In genomic region chr10:124476043-124476725, GRCh38 we compare ENCODE assay signal across 1 cellular context.
TF ChIP-seq lines count a peak whose summit lies in the region.

No MANE protein-coding gene starts in this region.

TF ChIP-seq in HepG2, 621 proteins besides CTCF, POLR2A, EP300 and RAD21 (continued from another document and continues in another):
- TF ChIP-seq SIN3A (IDR thresholded peaks at IDR 0.05; ENCODE audit: borderline replicate concordance, low read depth, low read length) (peak; percentile 43; the same call in 1 of the 2 replicates), REST (IDR thresholded peaks at IDR 0.05; ENCODE audit: borderline replicate concordance in 1 of 2, low read depth in 1 of 2, low read length in 2 of 2) (no peak), CCDC6 (CRISPR knock-in tag; IDR thresholded peaks at IDR 0.05) (no peak), HDAC1 (CRISPR knock-in tag; IDR thresholded peaks at IDR 0.05) (0 out of 2 replicates have a peak, but pooled peaks have one; percentile 52), PAF1 (CRISPR knock-in tag; IDR thresholded peaks at IDR 0.05) (no peak), EHMT2 (IDR thresholded peaks at IDR 0.05; ENCODE audit: borderline replicate concordance, low read depth, low read length) (no peak), CBFB (CRISPR knock-in tag; IDR thresholded peaks at IDR 0.05) (0 out of 2 replicates have a peak, but pooled peaks have one; percentile 48), SP5 (CRISPR knock-in tag; IDR thresholded peaks at IDR 0.05; ENCODE audit: borderline replicate concordance, low read depth) (0 out of 2 replicates have a peak, but pooled peaks have one; percentile 14), FOXO1 (CRISPR knock-in tag; IDR thresholded peaks at IDR 0.05) (peak; percentile 70), PITX1 (CRISPR knock-in tag; IDR thresholded peaks at IDR 0.05) (peak; percentile 32; the same call in 1 of the 2 replicates), SMYD3 (CRISPR knock-in tag; IDR thresholded peaks at IDR 0.05) (no peak), KAT2B (IDR thresholded peaks at IDR 0.05; ENCODE audit: borderline replicate concordance, low read depth, low read length) (no peak), ZBTB25 (CRISPR knock-in tag; IDR thresholded peaks at IDR 0.05) (0 out of 2 replicates have a peak, but pooled peaks have one; percentile 23), ZNF687 (CRISPR knock-in tag; IDR thresholded peaks at IDR 0.05) (peak; percentile 75), THAP11 (CRISPR knock-in tag; IDR thresholded peaks at IDR 0.05) (peak; percentile 67), ATRX (CRISPR knock-in tag; IDR thresholded peaks at IDR 0.05; ENCODE audit: borderline replicate concordance) (no peak), ZNF18 (CRISPR knock-in tag; IDR thresholded peaks at IDR 0.05; ENCODE audit: insufficient replicate concordance) (no peak), ZNF329 (CRISPR knock-in tag; IDR thresholded peaks at IDR 0.05; ENCODE audit: low read depth) (no peak), RNF2 (conservative IDR thresholded peaks at IDR 0.05; ENCODE audit: low read depth) (no peak; the same call in 1 of the 2 replicates), ZNF614 (CRISPR knock-in tag; IDR thresholded peaks at IDR 0.05; ENCODE audit: borderline replicate concordance) (peak; percentile 57; the same call in 1 of the 2 replicates), KDM4B (CRISPR knock-in tag; IDR thresholded peaks at IDR 0.05) (no peak), ATM (IDR thresholded peaks at IDR 0.05; ENCODE audit: borderline replicate concordance) (no peak), SRY (CRISPR knock-in tag; IDR thresholded peaks at IDR 0.05) (no peak), ZBTB7B (CRISPR knock-in tag; IDR thresholded peaks at IDR 0.05) (peak; percentile 39; the same call in 1 of the 2 replicates), SKI (IDR thresholded peaks at IDR 0.05; ENCODE audit: partially characterized antibody) (peak; percentile 70), ZNF331 (CRISPR knock-in tag; IDR thresholded peaks at IDR 0.05) (peak; percentile 36; the same call in 1 of the 2 replicates), NFIC (IDR thresholded peaks at IDR 0.05; ENCODE audit: low read length) (no peak), ATF7 (IDR thresholded peaks at IDR 0.05) (no peak), ATF7 (CRISPR knock-in tag; IDR thresholded peaks at IDR 0.05) (peak; percentile 39; the same call in 1 of the 2 replicates), GFI1 (CRISPR knock-in tag; IDR thresholded peaks at IDR 0.05; ENCODE audit: borderline replicate concordance) (no peak), ASH2L (IDR thresholded peaks at IDR 0.05; ENCODE audit: insufficient read length, low read depth, low read length) (peak; percentile 70), NCOA2 (CRISPR knock-in tag; IDR thresholded peaks at IDR 0.05) (peak; percentile 49), ZNF639 (CRISPR knock-in tag; conservative IDR thresholded peaks at IDR 0.05) (no peak), KMT2B (CRISPR knock-in tag; IDR thresholded peaks at IDR 0.05) (0 out of 2 replicates have a peak, but pooled peaks have one; percentile 14)
- TF ChIP-seq, protein P1, sequence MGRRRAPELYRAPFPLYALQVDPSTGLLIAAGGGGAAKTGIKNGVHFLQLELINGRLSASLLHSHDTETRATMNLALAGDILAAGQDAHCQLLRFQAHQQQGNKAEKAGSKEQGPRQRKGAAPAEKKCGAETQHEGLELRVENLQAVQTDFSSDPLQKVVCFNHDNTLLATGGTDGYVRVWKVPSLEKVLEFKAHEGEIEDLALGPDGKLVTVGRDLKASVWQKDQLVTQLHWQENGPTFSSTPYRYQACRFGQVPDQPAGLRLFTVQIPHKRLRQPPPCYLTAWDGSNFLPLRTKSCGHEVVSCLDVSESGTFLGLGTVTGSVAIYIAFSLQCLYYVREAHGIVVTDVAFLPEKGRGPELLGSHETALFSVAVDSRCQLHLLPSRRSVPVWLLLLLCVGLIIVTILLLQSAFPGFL (CRISPR knock-in tag; IDR thresholded peaks at IDR 0.05): no peak
- TF ChIP-seq, protein P2, sequence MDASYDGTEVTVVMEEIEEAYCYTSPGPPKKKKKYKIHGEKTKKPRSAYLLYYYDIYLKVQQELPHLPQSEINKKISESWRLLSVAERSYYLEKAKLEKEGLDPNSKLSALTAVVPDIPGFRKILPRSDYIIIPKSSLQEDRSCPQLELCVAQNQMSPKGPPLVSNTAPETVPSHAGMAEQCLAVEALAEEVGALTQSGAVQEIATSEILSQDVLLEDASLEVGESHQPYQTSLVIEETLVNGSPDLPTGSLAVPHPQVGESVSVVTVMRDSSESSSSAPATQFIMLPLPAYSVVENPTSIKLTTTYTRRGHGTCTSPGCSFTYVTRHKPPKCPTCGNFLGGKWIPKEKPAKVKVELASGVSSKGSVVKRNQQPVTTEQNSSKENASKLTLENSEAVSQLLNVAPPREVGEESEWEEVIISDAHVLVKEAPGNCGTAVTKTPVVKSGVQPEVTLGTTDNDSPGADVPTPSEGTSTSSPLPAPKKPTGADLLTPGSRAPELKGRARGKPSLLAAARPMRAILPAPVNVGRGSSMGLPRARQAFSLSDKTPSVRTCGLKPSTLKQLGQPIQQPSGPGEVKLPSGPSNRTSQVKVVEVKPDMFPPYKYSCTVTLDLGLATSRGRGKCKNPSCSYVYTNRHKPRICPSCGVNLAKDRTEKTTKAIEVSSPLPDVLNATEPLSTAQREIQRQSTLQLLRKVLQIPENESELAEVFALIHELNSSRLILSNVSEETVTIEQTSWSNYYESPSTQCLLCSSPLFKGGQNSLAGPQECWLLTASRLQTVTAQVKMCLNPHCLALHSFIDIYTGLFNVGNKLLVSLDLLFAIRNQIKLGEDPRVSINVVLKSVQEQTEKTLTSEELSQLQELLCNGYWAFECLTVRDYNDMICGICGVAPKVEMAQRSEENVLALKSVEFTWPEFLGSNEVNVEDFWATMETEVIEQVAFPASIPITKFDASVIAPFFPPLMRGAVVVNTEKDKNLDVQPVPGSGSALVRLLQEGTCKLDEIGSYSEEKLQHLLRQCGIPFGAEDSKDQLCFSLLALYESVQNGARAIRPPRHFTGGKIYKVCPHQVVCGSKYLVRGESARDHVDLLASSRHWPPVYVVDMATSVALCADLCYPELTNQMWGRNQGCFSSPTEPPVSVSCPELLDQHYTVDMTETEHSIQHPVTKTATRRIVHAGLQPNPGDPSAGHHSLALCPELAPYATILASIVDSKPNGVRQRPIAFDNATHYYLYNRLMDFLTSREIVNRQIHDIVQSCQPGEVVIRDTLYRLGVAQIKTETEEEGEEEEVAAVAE (CRISPR knock-in tag; IDR thresholded peaks at IDR 0.05; ENCODE audit: borderline replicate concordance): no peak
- TF ChIP-seq, protein P3, sequence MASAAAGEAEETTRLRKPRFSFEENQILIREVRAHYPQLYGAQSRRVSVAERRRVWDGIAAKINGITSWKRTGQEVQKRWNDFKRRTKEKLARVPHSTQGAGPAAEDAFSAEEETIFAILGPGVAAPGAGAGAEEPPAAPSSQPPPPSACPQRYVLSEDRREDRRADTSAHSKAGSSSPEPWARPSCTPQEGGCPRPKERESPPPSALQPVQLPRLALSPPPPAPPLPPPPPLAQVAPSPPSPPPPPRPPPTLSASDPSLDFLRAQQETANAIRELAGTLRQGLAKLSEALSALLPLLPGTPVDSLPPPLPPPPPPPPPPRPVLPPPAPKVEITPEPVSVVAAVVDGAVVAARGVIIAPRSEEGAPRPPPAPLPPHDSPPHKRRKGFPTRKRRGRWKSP (CRISPR knock-in tag; IDR thresholded peaks at IDR 0.05): no peak
- TF ChIP-seq, protein P4, sequence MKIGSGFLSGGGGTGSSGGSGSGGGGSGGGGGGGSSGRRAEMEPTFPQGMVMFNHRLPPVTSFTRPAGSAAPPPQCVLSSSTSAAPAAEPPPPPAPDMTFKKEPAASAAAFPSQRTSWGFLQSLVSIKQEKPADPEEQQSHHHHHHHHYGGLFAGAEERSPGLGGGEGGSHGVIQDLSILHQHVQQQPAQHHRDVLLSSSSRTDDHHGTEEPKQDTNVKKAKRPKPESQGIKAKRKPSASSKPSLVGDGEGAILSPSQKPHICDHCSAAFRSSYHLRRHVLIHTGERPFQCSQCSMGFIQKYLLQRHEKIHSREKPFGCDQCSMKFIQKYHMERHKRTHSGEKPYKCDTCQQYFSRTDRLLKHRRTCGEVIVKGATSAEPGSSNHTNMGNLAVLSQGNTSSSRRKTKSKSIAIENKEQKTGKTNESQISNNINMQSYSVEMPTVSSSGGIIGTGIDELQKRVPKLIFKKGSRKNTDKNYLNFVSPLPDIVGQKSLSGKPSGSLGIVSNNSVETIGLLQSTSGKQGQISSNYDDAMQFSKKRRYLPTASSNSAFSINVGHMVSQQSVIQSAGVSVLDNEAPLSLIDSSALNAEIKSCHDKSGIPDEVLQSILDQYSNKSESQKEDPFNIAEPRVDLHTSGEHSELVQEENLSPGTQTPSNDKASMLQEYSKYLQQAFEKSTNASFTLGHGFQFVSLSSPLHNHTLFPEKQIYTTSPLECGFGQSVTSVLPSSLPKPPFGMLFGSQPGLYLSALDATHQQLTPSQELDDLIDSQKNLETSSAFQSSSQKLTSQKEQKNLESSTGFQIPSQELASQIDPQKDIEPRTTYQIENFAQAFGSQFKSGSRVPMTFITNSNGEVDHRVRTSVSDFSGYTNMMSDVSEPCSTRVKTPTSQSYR (CRISPR knock-in tag; IDR thresholded peaks at IDR 0.05; ENCODE audit: borderline replicate concordance): peak; percentile 38; the same call in 1 of the 2 replicates
